Comparison of ENCODE assay signal across 8 cellular contexts in the genomic region with DNA sequence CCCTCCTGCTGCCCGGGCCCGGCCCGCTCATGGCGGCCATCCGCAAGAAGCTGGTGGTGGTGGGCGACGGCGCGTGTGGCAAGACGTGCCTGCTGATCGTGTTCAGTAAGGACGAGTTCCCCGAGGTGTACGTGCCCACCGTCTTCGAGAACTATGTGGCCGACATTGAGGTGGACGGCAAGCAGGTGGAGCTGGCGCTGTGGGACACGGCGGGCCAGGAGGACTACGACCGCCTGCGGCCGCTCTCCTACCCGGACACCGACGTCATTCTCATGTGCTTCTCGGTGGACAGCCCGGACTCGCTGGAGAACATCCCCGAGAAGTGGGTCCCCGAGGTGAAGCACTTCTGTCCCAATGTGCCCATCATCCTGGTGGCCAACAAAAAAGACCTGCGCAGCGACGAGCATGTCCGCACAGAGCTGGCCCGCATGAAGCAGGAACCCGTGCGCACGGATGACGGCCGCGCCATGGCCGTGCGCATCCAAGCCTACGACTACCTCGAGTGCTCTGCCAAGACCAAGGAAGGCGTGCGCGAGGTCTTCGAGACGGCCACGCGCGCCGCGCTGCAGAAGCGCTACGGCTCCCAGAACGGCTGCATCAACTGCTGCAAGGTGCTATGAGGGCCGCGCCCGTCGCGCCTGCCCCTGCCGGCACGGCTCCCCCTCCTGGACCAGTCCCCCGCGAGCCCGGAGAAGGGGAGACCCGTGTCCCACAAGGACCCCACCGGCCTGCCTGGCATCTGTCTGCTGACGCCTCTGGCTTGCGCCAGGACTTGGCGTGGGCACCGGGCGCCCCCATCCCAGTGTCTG. TPM values are rescaled to one million over a fixed set of nuclear protein-coding genes. Genes with fewer than 3 reads are reported as not detected.
DNase-seq lines count a peak whose midpoint lies in the region; ATAC-seq, FAIRE-seq and TF ChIP-seq lines count a peak whose summit lies in the region.

No MANE protein-coding gene starts in this region.

- peak overlapping the region; percentile 75 to 86 (median 81) for H3K4me3 Mint-ChIP-seq in CD4-positive, alpha-beta memory T cell
- peak overlapping the region; percentile 76 to 88 (median 81) for H3K4me3 Mint-ChIP-seq in naive thymus-derived CD4-positive, alpha-beta T cell

- peak in 3 of 5 donors; percentile 11 to 47 (median 20) for DNase-seq in CD4-positive, alpha-beta memory T cell
- DNase-seq in HTR-8/SVneo (ENCODE audit: insufficient read length, low spot score) (no peak), esophagus squamous epithelium (lab: John Stamatoyannopoulos, UW) (no peak), vagina (ENCODE audit: extremely low spot score in 2 of 2) (peak in 1 of 2 donors; percentile 91)
- DNase-seq in activated CD4-positive, alpha-beta T cell treated with anti-CD3 and anti-CD28 coated beads, Interleukin-2, amount 50 U/mL, for 48 hours: peak; percentile 25 to 31
- DNase-seq in naive thymus-derived CD4-positive, alpha-beta T cell: peak in 8 of 9 donors; percentile 4 to 38 (median 18)
- DNase-seq in effector CD4-positive, alpha-beta T cell: no peak

- H3K4me1 Mint-ChIP-seq in CD4-positive, alpha-beta memory T cell: peaks cover 0 to 9% (median 3%) of the 10 kb centered on the region in 4 donors
- peaks cover 0 to 7% (median 4%) of the 10 kb centered on the region in 7 donors for H3K4me1 Mint-ChIP-seq in naive thymus-derived CD4-positive, alpha-beta T cell

- peak in 3 of 4 donors; percentile 18 to 53 (median 37) for TF ChIP-seq POLR2A in esophagus squamous epithelium (IDR thresholded peaks at IDR 0.05)
- no peak for TF ChIP-seq POLR2A in vagina (IDR thresholded peaks at IDR 0.05)

- H3K27me3 Mint-ChIP-seq in CD4-positive, alpha-beta memory T cell: peaks cover 9 to 15% of the 10 kb centered on the region in 2 donors
- H3K27me3 Mint-ChIP-seq in naive thymus-derived CD4-positive, alpha-beta T cell: peaks cover 0 to 68% (median 13%) of the 10 kb centered on the region in 5 donors

- H3K9me3 ChIP-seq in CD4-positive, alpha-beta memory T cell (ENCODE audit: control insufficient read depth in 1 of 2, low read length in 2 of 2): no peaks in the 10 kb centered on the region
- H3K9me3 ChIP-seq in esophagus squamous epithelium (no peaks in the 10 kb centered on the region), vagina (no peaks in the 10 kb centered on the region)
- H3K9me3 ChIP-seq in naive thymus-derived CD4-positive, alpha-beta T cell (ENCODE audit: control insufficient read depth in 2 of 3, low read length in 3 of 3): no peaks in the 10 kb centered on the region

- POLR2A ChIA-PET in CD4-positive, alpha-beta memory T cell (lab: Charles Lee; ENCODE audit: partially characterized antibody): interaction anchor here (1.0 to 3.3 kb wide), 15 partner anchors 8 to 1887 kb away, joined by 3 to 70 read pairs (median 9); partner anchors contain the start of genes HS1BP3, RDH14 and TTC32
- POLR2A ChIA-PET in naive thymus-derived CD4-positive, alpha-beta T cell (lab: Charles Lee): interaction anchor here (0.9 to 2.6 kb wide), 15 partner anchors 10 to 396 kb away, joined by 3 to 41 read pairs (median 5); partner anchors contain the start of genes HS1BP3 and LAPTM4A

- intact Hi-C loops in CD4-positive, alpha-beta memory T cell (cut with micrococcal nuclease): loop anchor here (1.0 to 10.0 kb wide), 5 partner anchors 97 to 375 kb away; partner anchors contain the start of genes HS1BP3, LDAH and PUM2
- intact Hi-C loops in esophagus squamous epithelium (cut with DNase I): no loop called here
- intact Hi-C loops in naive thymus-derived CD4-positive, alpha-beta T cell (cut with micrococcal nuclease): loop anchor here (1.0 to 5.0 kb wide), 11 partner anchors 96 to 1100 kb away; partner anchors contain the start of genes HS1BP3 (in 2 of the 2), LAPTM4A (in 2 of the 2), LDAH (in 1 of the 2) and PUM2 (in 1 of the 2)
- intact Hi-C loops in vagina (cut with DNase I): loop anchor here (5.0 kb wide), 1 partner anchor 170 kb away; no protein-coding TSS in a partner anchor

- no peaks in the 10 kb centered on the region for H3K36me3 ChIP-seq in CD4-positive, alpha-beta memory T cell (ENCODE audit: insufficient read depth, low read length)
- H3K36me3 ChIP-seq in esophagus squamous epithelium (peaks cover 0 to 21% (median 8%) of the 10 kb centered on the region in 3 donors), vagina (peaks cover 0 to 13% of the 10 kb centered on the region in 2 donors)
- no peaks in the 10 kb centered on the region for H3K36me3 ChIP-seq in naive thymus-derived CD4-positive, alpha-beta T cell (ENCODE audit: control insufficient read depth in 2 of 3, insufficient read depth in 3 of 3, low read length in 3 of 3)

- H3K27ac Mint-ChIP-seq in CD4-positive, alpha-beta memory T cell: peak overlapping the region in 4 of 7 donors; percentile 8 to 80 (median 70)
- peak overlapping the region in 3 of 9 donors; percentile 21 to 77 (median 51) for H3K27ac Mint-ChIP-seq in naive thymus-derived CD4-positive, alpha-beta T cell

- H3K4me1 ChIP-seq in CD4-positive, alpha-beta memory T cell (ENCODE audit: insufficient read depth, low read length): peaks cover 11% of the 10 kb centered on the region
- H3K4me1 ChIP-seq in esophagus squamous epithelium (peaks cover 24 to 86% (median 30%) of the 10 kb centered on the region in 3 donors), vagina (peaks cover 54% of the 10 kb centered on the region)
- H3K4me1 ChIP-seq in naive thymus-derived CD4-positive, alpha-beta T cell (ENCODE audit: control insufficient read depth in 2 of 2, insufficient read depth in 2 of 2, low read length in 2 of 2): peaks cover 6 to 12% of the 10 kb centered on the region in 2 donors

- peaks cover 10% of the 10 kb centered on the region for H3K27me3 ChIP-seq in CD4-positive, alpha-beta memory T cell (ENCODE audit: insufficient read depth, low read length)
- H3K27me3 ChIP-seq in esophagus squamous epithelium (peaks cover 0 to 5% (median 0%) of the 10 kb centered on the region in 4 donors), vagina (no peaks in the 10 kb centered on the region)
- peaks cover 0 to 3% of the 10 kb centered on the region in 2 donors for H3K27me3 ChIP-seq in naive thymus-derived CD4-positive, alpha-beta T cell (ENCODE audit: control insufficient read depth in 2 of 2, insufficient read depth in 2 of 2, low read length in 2 of 2)

- CTCF ChIA-PET in CD4-positive, alpha-beta memory T cell (lab: Charles Lee; ENCODE audit: partially characterized antibody): interaction anchor here (0.6 to 1.7 kb wide), 13 partner anchors 10 to 213 kb away, joined by 3 to 24 read pairs (median 3); partner anchors contain the start of gene HS1BP3
- CTCF ChIA-PET in naive thymus-derived CD4-positive, alpha-beta T cell (lab: Charles Lee): interaction anchor here (1.1 to 2.0 kb wide), 4 partner anchors 36 to 204 kb away, joined by 4 to 14 read pairs (median 7); partner anchors contain the start of gene HS1BP3

- WGBS in esophagus squamous epithelium, 2 donors: 1 to 3% methylated on average over 24 to 25 of the region's 78 CpGs

- H3K9me3 Mint-ChIP-seq in CD4-positive, alpha-beta memory T cell: no peaks in the 10 kb centered on the region
- no peaks in the 10 kb centered on the region for H3K9me3 Mint-ChIP-seq in naive thymus-derived CD4-positive, alpha-beta T cell

- peak overlapping the region; percentile 47 for H3K27ac ChIP-seq in CD4-positive, alpha-beta memory T cell (ENCODE audit: low read depth, low read length)
- H3K27ac ChIP-seq in esophagus squamous epithelium: peak overlapping the region; percentile 97 to 100 (median 98)
- peak overlapping the region; percentile 59 for H3K27ac ChIP-seq in naive thymus-derived CD4-positive, alpha-beta T cell (ENCODE audit: low read depth, low read length)
- H3K27ac ChIP-seq in vagina: peak overlapping the region; percentile 99

- peak; percentile 11 for ATAC-seq in GM19035 (IDR thresholded peaks at IDR 0.05; ENCODE audit: unreplicated experiment)
- no peak for ATAC-seq in naive thymus-derived CD4-positive, alpha-beta T cell

- peak overlapping the region; percentile 47 to 76 for H3K4me3 ChIP-seq in CD4-positive, alpha-beta memory T cell (ENCODE audit: low read length in 2 of 2)
- H3K4me3 ChIP-seq in esophagus squamous epithelium: peak overlapping the region; percentile 86 to 99 (median 92)
- H3K4me3 ChIP-seq in naive thymus-derived CD4-positive, alpha-beta T cell (ENCODE audit: low read length): peak overlapping the region; percentile 71
- peak overlapping the region; percentile 91 to 96 for H3K4me3 ChIP-seq in vagina

- H3K36me3 Mint-ChIP-seq in CD4-positive, alpha-beta memory T cell: no peaks in the 10 kb centered on the region
- no peaks in the 10 kb centered on the region for H3K36me3 Mint-ChIP-seq in naive thymus-derived CD4-positive, alpha-beta T cell

- FAIRE-seq in HTR-8/SVneo (lab: Jason Lieb, UNC): peak; percentile 59

- no peak for TF ChIP-seq CTCF in esophagus squamous epithelium (IDR thresholded peaks at IDR 0.05)
- TF ChIP-seq CTCF in vagina (IDR thresholded peaks at IDR 0.05): no peak

RNA-seq across cellular contexts. Expression of gene RHOB, which starts 0.8 kb away (rescaled TPM):
- 1 to 10 TPM; 7.9 to 8.9 TPM for total RNA-seq in CD4-positive, alpha-beta memory T cell
- under 1 TPM; 0.68 to 0.94 TPM for polyA plus RNA-seq in CD4-positive, alpha-beta memory T cell
- 100 to 1,000 TPM in 3 of 4 donors, 10 to 100 TPM in 1; 61.7 to 245 (median 144) TPM for total RNA-seq in esophagus squamous epithelium
- total RNA-seq in naive thymus-derived CD4-positive, alpha-beta T cell: 100 to 1,000 TPM in 1 of 5 experiments, 10 to 100 TPM in 2, 1 to 10 TPM in 2; 2.5 to 244 (median 11.7) TPM
- under 1 TPM; 0.64 to 0.71 TPM for polyA plus RNA-seq in naive thymus-derived CD4-positive, alpha-beta T cell
- 1,771 TPM for total RNA-seq in vagina

Comparison
In these comparisons a context has a peak if more than half of its experiments do, and no peak if none do; other contexts are left out.
1. DNase-seq: peak in CD4-positive, alpha-beta memory T cell (3 of 5), activated CD4-positive, alpha-beta T cell treated with anti-CD3 and anti-CD28 coated beads, Interleukin-2, amount 50 U/mL, for 48 hours (2 of 2) and naive thymus-derived CD4-positive, alpha-beta T cell (8 of 9); none in HTR-8/SVneo (single experiment), esophagus squamous epithelium (single experiment) and effector CD4-positive, alpha-beta T cell (single experiment).
2. H3K27ac ChIP-seq: peak in every context shown above with its lines; median percentile 99 in vagina; 98 in esophagus squamous epithelium; 59 in naive thymus-derived CD4-positive, alpha-beta T cell; 47 in CD4-positive, alpha-beta memory T cell.
3. POLR2A ChIP-seq: peak in esophagus squamous epithelium (3 of 4); none in vagina (0 of 2).
4. Peak in every context shown above with its lines, with median percentiles within 50 percentile points of each other: H3K4me3 ChIP-seq.